ENCODE assay signal across 1 cellular context in the genomic region with DNA sequence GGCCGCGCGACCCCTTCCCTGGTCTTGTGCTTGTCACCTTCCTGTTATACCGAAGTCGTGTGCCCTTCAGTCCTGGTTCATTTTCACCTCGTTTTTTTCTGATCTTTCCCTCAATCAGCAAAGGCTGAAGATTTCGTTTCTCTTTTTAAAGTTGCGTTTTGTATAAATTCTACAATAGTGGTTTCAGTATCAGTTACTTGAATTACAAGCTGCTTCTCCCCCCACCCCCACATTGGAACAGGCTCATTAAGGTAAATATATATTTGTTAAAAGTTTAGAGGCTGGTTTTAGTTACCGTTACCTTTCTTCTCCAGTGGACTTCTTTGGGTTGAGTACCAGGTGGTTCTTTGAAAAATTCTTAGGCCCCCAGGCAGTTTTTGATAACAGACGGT.
TF ChIP-seq lines count a peak whose summit lies in the region.

No MANE protein-coding gene starts in this region.

TF ChIP-seq in HepG2, 621 proteins besides CTCF, POLR2A, EP300 and RAD21 (continued from another document):
- TF ChIP-seq, protein P1, sequence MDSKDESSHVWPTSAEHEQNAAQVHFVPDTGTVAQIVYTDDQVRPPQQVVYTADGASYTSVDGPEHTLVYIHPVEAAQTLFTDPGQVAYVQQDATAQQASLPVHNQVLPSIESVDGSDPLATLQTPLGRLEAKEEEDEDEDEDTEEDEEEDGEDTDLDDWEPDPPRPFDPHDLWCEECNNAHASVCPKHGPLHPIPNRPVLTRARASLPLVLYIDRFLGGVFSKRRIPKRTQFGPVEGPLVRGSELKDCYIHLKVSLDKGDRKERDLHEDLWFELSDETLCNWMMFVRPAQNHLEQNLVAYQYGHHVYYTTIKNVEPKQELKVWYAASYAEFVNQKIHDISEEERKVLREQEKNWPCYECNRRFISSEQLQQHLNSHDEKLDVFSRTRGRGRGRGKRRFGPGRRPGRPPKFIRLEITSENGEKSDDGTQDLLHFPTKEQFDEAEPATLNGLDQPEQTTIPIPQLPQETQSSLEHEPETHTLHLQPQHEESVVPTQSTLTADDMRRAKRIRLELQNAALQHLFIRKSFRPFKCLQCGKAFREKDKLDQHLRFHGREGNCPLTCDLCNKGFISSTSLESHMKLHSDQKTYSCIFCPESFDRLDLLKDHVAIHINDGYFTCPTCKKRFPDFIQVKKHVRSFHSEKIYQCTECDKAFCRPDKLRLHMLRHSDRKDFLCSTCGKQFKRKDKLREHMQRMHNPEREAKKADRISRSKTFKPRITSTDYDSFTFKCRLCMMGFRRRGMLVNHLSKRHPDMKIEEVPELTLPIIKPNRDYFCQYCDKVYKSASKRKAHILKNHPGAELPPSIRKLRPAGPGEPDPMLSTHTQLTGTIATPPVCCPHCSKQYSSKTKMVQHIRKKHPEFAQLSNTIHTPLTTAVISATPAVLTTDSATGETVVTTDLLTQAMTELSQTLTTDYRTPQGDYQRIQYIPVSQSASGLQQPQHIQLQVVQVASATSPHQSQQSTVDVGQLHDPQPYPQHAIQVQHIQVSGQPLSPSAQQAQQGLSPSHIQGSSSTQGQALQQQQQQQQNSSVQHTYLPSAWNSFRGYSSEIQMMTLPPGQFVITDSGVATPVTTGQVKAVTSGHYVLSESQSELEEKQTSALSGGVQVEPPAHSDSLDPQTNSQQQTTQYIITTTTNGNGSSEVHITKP (CRISPR knock-in tag; IDR thresholded peaks at IDR 0.05; ENCODE audit: low read depth), result 0 out of 2 replicates have a peak, but pooled peaks have one; percentile 3
- TF ChIP-seq, protein P2, sequence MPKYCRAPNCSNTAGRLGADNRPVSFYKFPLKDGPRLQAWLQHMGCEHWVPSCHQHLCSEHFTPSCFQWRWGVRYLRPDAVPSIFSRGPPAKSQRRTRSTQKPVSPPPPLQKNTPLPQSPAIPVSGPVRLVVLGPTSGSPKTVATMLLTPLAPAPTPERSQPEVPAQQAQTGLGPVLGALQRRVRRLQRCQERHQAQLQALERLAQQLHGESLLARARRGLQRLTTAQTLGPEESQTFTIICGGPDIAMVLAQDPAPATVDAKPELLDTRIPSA (CRISPR knock-in tag; IDR thresholded peaks at IDR 0.05; ENCODE audit: borderline replicate concordance), result 0 out of 2 replicates have a peak, but pooled peaks have one; percentile 34
- TF ChIP-seq POLR2G (IDR thresholded peaks at IDR 0.05; ENCODE audit: low read depth, low read length) (no peak), KDM5A (IDR thresholded peaks at IDR 0.05; ENCODE audit: borderline replicate concordance, low read length) (peak; percentile 62; the same call in 1 of the 2 replicates), ZNF543 (CRISPR knock-in tag; IDR thresholded peaks at IDR 0.05) (0 out of 2 replicates have a peak, but pooled peaks have one; percentile 12), TBX2 (CRISPR knock-in tag; IDR thresholded peaks at IDR 0.05; ENCODE audit: borderline replicate concordance) (no peak), MEIS1 (CRISPR knock-in tag; IDR thresholded peaks at IDR 0.05; ENCODE audit: borderline replicate concordance) (0 out of 2 replicates have a peak, but pooled peaks have one; percentile 6)
- TF ChIP-seq, protein P3, sequence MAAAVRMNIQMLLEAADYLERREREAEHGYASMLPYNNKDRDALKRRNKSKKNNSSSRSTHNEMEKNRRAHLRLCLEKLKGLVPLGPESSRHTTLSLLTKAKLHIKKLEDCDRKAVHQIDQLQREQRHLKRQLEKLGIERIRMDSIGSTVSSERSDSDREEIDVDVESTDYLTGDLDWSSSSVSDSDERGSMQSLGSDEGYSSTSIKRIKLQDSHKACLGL (CRISPR knock-in tag; IDR thresholded peaks at IDR 0.05), result 0 out of 2 replicates have a peak, but pooled peaks have one; percentile 9
